In the genomic region with DNA sequence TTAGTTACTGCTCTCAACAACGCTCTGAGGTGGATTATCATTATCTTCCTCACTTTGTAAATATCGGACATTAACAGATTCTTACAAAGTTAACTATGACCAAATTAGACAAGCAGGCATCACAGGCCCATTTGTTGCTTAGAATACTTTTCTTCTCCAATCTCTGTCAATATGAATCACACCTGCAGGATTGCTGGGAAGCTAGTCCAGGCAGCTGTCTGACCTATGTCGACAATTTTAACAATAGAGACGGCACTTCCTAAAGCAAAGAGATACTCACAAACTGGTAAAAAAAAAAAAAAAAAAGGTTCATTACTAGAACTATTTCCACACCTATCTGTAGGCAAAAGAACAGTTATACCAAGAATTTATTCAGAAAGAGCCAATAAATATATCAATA, we compare ENCODE assay signal across 29 cellular contexts.
"Had no signal": no experiment of that assay in that cellular context is flagged by ENCODE, and none has a peak within 500 bp of the region (broad histone marks: within the 10 kb centered on the region; RNA-seq: fewer than 3 reads in every experiment).

No MANE protein-coding gene starts in this region.

- H3K4me3 ChIP-seq: adrenal gland, ascending aorta had no signal

- DNase-seq: activated B cell treated with CpG ODN at 0.5 μM for 24 hours; activated CD4-positive, alpha-beta memory T cell treated with anti-CD3 and anti-CD28 coated beads, Interleukin-2, amount 10 ng/mL, durations not matched to agents 7 days and 5 days; activated CD4-positive, alpha-beta T cell treated with anti-CD3 and anti-CD28 coated beads for 48 hours; activated CD4-positive, alpha-beta T cell treated with anti-CD3 and anti-CD28 coated beads, Interleukin-2, amount 10 ng/mL, durations not matched to agents 7 days and 5 days; activated CD4-positive, alpha-beta T cell treated with anti-CD3 and anti-CD28 coated beads, Interleukin-2, amount 50 U/mL, for 48 hours; activated CD4-positive, CD25-positive, alpha-beta regulatory T cell treated with anti-CD3 and anti-CD28 coated beads, Interleukin-2, amount 50 U/mL, for 72 hours; activated CD8-positive, alpha-beta memory T cell treated with anti-CD3 and anti-CD28 coated beads for 24 hours; activated CD8-positive, alpha-beta memory T cell treated with anti-CD3 and anti-CD28 coated beads, Interleukin-2, amount 10 ng/mL, durations not matched to agents 7 days and 5 days; activated CD8-positive, alpha-beta memory T cell treated with anti-CD3 and anti-CD28 coated beads, Interleukin-2, amount 50 U/mL, for 48 hours; activated CD8-positive, alpha-beta T cell treated with anti-CD3 and anti-CD28 coated beads, Interleukin-2, amount 10 ng/mL, durations not matched to agents 7 days and 5 days; activated effector memory CD4-positive, alpha-beta T cell treated with anti-CD3 and anti-CD28 coated beads, Interleukin-2, amount 50 U/mL, for 16 hours; activated gamma-delta T cell treated with Interleukin-2 at 50 U/mL for 16 hours; activated naive CD4-positive, alpha-beta T cell; activated naive CD4-positive, alpha-beta T cell treated with anti-CD3 and anti-CD28 coated beads for 36 hours; activated naive CD4-positive, alpha-beta T cell treated with anti-CD3 and anti-CD28 coated beads, Interleukin-2, amount 50 U/mL, for 16 hours; activated naive CD8-positive, alpha-beta T cell treated with anti-CD3 and anti-CD28 coated beads for 36 hours; activated T-cell treated with anti-CD3 and anti-CD28 coated beads, Interleukin-2, amount 50 U/mL, for 4 hours; activated T-cell treated with anti-CD3 and anti-CD28 coated beads, Interleukin-2, amount 50 U/mL, for 72 hours; adrenal gland; amniotic stem cell; anterior cingulate cortex; central memory CD4-positive, alpha-beta T cell; T-helper 1 cell; T-helper 2 cell; T-helper 9 cell had no signal

- H3K9me3 ChIP-seq: adrenal gland, ascending aorta had no signal

- ATAC-seq: activated CD8-positive, alpha-beta memory T cell treated with anti-CD3 and anti-CD28 coated beads, Interleukin-2, amount 10 ng/mL, durations not matched to agents 7 days and 5 days; activated CD8-positive, alpha-beta T cell treated with anti-CD3 and anti-CD28 coated beads, Interleukin-2, amount 10 ng/mL, durations not matched to agents 7 days and 5 days; activated naive CD4-positive, alpha-beta T cell treated with anti-CD3 and anti-CD28 coated beads, Interleukin-2, amount 50 U/mL, for 72 hours; activated T-cell treated with anti-CD3 and anti-CD28 coated beads, Interleukin-2, amount 50 U/mL, for 4 hours; activated T-cell treated with anti-CD3 and anti-CD28 coated beads, Interleukin-2, amount 50 U/mL, for 72 hours; activated T-helper 17 cell treated with anti-CD3 and anti-CD28 coated beads, Interleukin-2, amount 50 U/mL, for 72 hours had no signal

- H3K27me3 ChIP-seq: adrenal gland, ascending aorta had no signal

- H3K4me1 ChIP-seq: adrenal gland, ascending aorta had no signal

- H3K27ac ChIP-seq: adrenal gland, ascending aorta, VCaP had no signal

- H3K36me3 ChIP-seq: adrenal gland, ascending aorta had no signal
